Comparison of ENCODE assay signal across 14 cellular contexts in the genomic region with DNA sequence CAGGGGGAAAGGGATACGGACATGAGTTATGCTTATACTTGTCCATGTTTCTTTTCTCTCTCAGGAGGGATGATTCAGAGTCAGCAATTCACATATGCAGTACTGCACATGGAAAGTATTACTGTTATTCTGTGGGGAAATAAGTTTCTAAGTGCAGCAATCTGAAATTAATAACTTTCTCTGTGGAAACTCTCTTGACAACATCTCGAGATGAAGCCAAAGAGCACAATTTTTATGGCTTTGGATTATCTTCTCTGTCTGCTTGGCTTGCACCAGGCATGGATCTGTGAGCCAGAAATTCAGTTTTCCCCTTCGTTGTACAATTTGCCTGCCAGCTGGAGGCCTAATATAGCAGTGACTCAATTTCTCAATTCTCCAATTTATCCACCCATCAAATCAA. TPM values are rescaled to one million over a fixed set of nuclear protein-coding genes. Genes with fewer than 3 reads are reported as not detected.
DNase-seq lines count a peak whose midpoint lies in the region; ATAC-seq and TF ChIP-seq lines count a peak whose summit lies in the region.
"Had no signal": no experiment of that assay in that cellular context is flagged by ENCODE, and none has a peak within 500 bp of the region (broad histone marks: within the 10 kb centered on the region; RNA-seq: fewer than 3 reads in every experiment).

No MANE protein-coding gene starts in this region.

- TF ChIP-seq CTCF in CD8-positive, alpha-beta T cell (IDR thresholded peaks at IDR 0.05): no peak
- TF ChIP-seq CTCF in heart left ventricle (IDR thresholded peaks at IDR 0.05): no peak
- no peak for TF ChIP-seq CTCF in type B pancreatic cell (conservative IDR thresholded peaks at IDR 0.05)
- no peak for TF ChIP-seq CTCF in OCI-LY7 (conservative IDR thresholded peaks at IDR 0.05; ENCODE audit: low read length)

- no peak overlapping the region for H3K4me3 Mint-ChIP-seq in CD8-positive, alpha-beta T cell
- H3K4me3 Mint-ChIP-seq in activated T-helper 2 cell treated with anti-CD3 and anti-CD28 coated beads, Interferon-gamma antibody, Interleukin-2, Interleukin-4, amounts not matched to agents 10 μg/mL and 5 μg/mL and 100 μg/mL, durations not matched to agents 14 hours and 24 hours and 36 hours (ENCODE audit: low read depth): no peak overlapping the region
- no peak overlapping the region for H3K4me3 Mint-ChIP-seq in type B pancreatic cell
- H3K4me3 Mint-ChIP-seq: stimulated activated effector memory CD8-positive, alpha-beta T cell treated with anti-CD3 and anti-CD28 coated beads, Interleukin-12 subunit alpha, Interleukin-12 subunit beta, amount 100 ng/mL, for 72 hours had no signal

- intact Hi-C loops in CD8-positive, alpha-beta T cell (cut with DNase I, micrococcal nuclease): loop anchor here (5.0 to 10.0 kb wide), 4 partner anchors 44 to 1299 kb away; partner anchors contain the start of gene NR3C1 (in 1 of the 2)
- intact Hi-C loops in activated T-helper 2 cell treated with anti-CD3 and anti-CD28 coated beads, Interferon-gamma antibody, Interleukin-2, Interleukin-4, amounts not matched to agents 10 μg/mL and 5 μg/mL and 100 μg/mL, durations not matched to agents 14 hours and 24 hours and 36 hours (cut with micrococcal nuclease): loop anchor here (5.0 kb wide), 1 partner anchor 184 kb away; the partner anchor contains the start of gene DELE1
- intact Hi-C loops in heart left ventricle (cut with DNase I): loop anchor here in 5 of 10 donors (5.0 kb wide), 5 partner anchors 44 to 94 kb away; partner anchors contain the start of gene GNPDA1 (in 2 of the 5)
- intact Hi-C loops in OCI-LY7 (cut with micrococcal nuclease; ENCODE audit: unreplicated experiment): loop anchor here (10.0 kb wide), 1 partner anchor 781 kb away; the partner anchor contains the start of gene TAF7

- no peak overlapping the region for H3K4me3 ChIP-seq in CD8-positive, alpha-beta T cell (ENCODE audit: low read depth, low read length)
- no peak overlapping the region for H3K4me3 ChIP-seq in heart left ventricle
- no peak overlapping the region for H3K4me3 ChIP-seq in OCI-LY7 (ENCODE audit: low read depth, low read length, poor library complexity, severe bottlenecking)

- no TSS peak for BruUV-seq in OCI-LY7 (replicated peaks; lab: Mats Ljungman, UMichigan)

- H3K4me1 ChIP-seq in CD8-positive, alpha-beta T cell (ENCODE audit: insufficient read depth, low read length): peaks cover 70% of the 10 kb centered on the region
- H3K4me1 ChIP-seq in heart left ventricle (peaks cover 3 to 34% (median 17%) of the 10 kb centered on the region in 12 donors), OCI-LY7 (ENCODE audit: insufficient read depth, low read length, poor library complexity, severe bottlenecking) (peaks cover 15% of the 10 kb centered on the region)

- no peaks in the 10 kb centered on the region for H3K36me3 ChIP-seq in CD8-positive, alpha-beta T cell (ENCODE audit: insufficient read depth, low read length)
- H3K36me3 ChIP-seq in heart left ventricle (no peaks in the 10 kb centered on the region), OCI-LY7 (ENCODE audit: insufficient read depth, low read length) (peaks cover 2% of the 10 kb centered on the region; the same call in 1 of the 2 replicates)

- CTCF ChIA-PET in CD8-positive, alpha-beta T cell (lab: Charles Lee): interaction anchor here (1.1 to 2.6 kb wide), 3 partner anchors 10 to 414 kb away, joined by 3 to 7 read pairs (median 5); no protein-coding TSS in a partner anchor
- CTCF ChIA-PET in OCI-LY7 (lab: Charles Lee; ENCODE audit: unreplicated experiment): no interaction called here

- no peak overlapping the region for H3K27ac ChIP-seq in CD8-positive, alpha-beta T cell (ENCODE audit: low read depth, low read length)
- peak overlapping the region in 8 of 12 donors; percentile 27 to 99 (median 52) for H3K27ac ChIP-seq in heart left ventricle
- no peak overlapping the region for H3K27ac ChIP-seq in OCI-LY7 (ENCODE audit: low read depth, low read length, poor library complexity, severe bottlenecking)

- no peak overlapping the region for H2AFZ ChIP-seq in OCI-LY7 (ENCODE audit: low read length)

- no peaks in the 10 kb centered on the region for H3K9me2 ChIP-seq in OCI-LY7 (ENCODE audit: insufficient read depth, low read length)

- no peak overlapping the region for H3K4me2 ChIP-seq in OCI-LY7 (ENCODE audit: low read length)

- no peaks in the 10 kb centered on the region for H3K27me3 ChIP-seq in CD8-positive, alpha-beta T cell (ENCODE audit: insufficient read depth, low read length)
- no peaks in the 10 kb centered on the region for H3K27me3 ChIP-seq in heart left ventricle

- H3K9me3 ChIP-seq in CD8-positive, alpha-beta T cell (ENCODE audit: low read length): no peaks in the 10 kb centered on the region
- no peaks in the 10 kb centered on the region for H3K9me3 ChIP-seq in heart left ventricle
- no peaks in the 10 kb centered on the region for H3K9me3 ChIP-seq in OCI-LY7 (ENCODE audit: low read length)
- H3K9me3 ChIP-seq: Caco-2 had no signal

- H3K9me3 Mint-ChIP-seq in CD8-positive, alpha-beta T cell: peaks cover 2% of the 10 kb centered on the region
- H3K9me3 Mint-ChIP-seq in activated T-helper 2 cell treated with anti-CD3 and anti-CD28 coated beads, Interferon-gamma antibody, Interleukin-2, Interleukin-4, amounts not matched to agents 10 μg/mL and 5 μg/mL and 100 μg/mL, durations not matched to agents 14 hours and 24 hours and 36 hours: no peaks in the 10 kb centered on the region
- H3K9me3 Mint-ChIP-seq in type B pancreatic cell: no peaks in the 10 kb centered on the region
- H3K9me3 Mint-ChIP-seq: stimulated activated effector memory CD8-positive, alpha-beta T cell treated with anti-CD3 and anti-CD28 coated beads, Interleukin-12 subunit alpha, Interleukin-12 subunit beta, amount 100 ng/mL, for 72 hours had no signal

- DNase-seq in CD8-positive, alpha-beta T cell: no peak
- no peak for DNase-seq in activated T-helper 2 cell treated with anti-CD3 and anti-CD28 coated beads, Interferon-gamma antibody, Interleukin-2, Interleukin-4, amounts not matched to agents 10 μg/mL and 5 μg/mL and 100 μg/mL, durations not matched to agents 14 hours and 24 hours and 36 hours (ENCODE audit: low spot score)
- DNase-seq in heart left ventricle: peak in 2 of 5 donors; percentile 28 to 39
- peak; percentile 96 for DNase-seq in stromal cell of bone marrow (ENCODE audit: low read depth)
- no peak for DNase-seq in type B pancreatic cell (ENCODE audit: extremely low spot score, unreplicated experiment)
- no peak for DNase-seq in OCI-LY7 (ENCODE audit: low spot score)
- DNase-seq: Caco-2; MM.1S; NCI-H2171 treated with DMSO at 0.1 percent for 48 hours; stimulated activated CD4-positive, alpha-beta T cell treated with anti-CD3 and anti-CD28 coated beads, Interleukin-4, amount 100 ng/mL, for 1 hour; SW 1271 had no signal

- peaks cover 16% of the 10 kb centered on the region for H3K36me3 Mint-ChIP-seq in CD8-positive, alpha-beta T cell
- peaks cover 19% of the 10 kb centered on the region for H3K36me3 Mint-ChIP-seq in activated T-helper 2 cell treated with anti-CD3 and anti-CD28 coated beads, Interferon-gamma antibody, Interleukin-2, Interleukin-4, amounts not matched to agents 10 μg/mL and 5 μg/mL and 100 μg/mL, durations not matched to agents 14 hours and 24 hours and 36 hours (ENCODE audit: low read depth)
- H3K36me3 Mint-ChIP-seq in type B pancreatic cell: no peaks in the 10 kb centered on the region

- POLR2A ChIA-PET in CD8-positive, alpha-beta T cell (lab: Charles Lee): interaction anchor here (0.8 to 1.7 kb wide), 2 partner anchors 10 to 14 kb away, joined by 3 read pairs; no protein-coding TSS in a partner anchor
- POLR2A ChIA-PET in OCI-LY7 (lab: Charles Lee): no interaction called here

- 61 to 70% (median 67%) methylated on average over 3 of the region's 3 CpGs for WGBS in heart left ventricle, 4 donors

- H3K27me3 Mint-ChIP-seq in CD8-positive, alpha-beta T cell (ENCODE audit: low read depth): no peaks in the 10 kb centered on the region
- no peaks in the 10 kb centered on the region for H3K27me3 Mint-ChIP-seq in activated T-helper 2 cell treated with anti-CD3 and anti-CD28 coated beads, Interferon-gamma antibody, Interleukin-2, Interleukin-4, amounts not matched to agents 10 μg/mL and 5 μg/mL and 100 μg/mL, durations not matched to agents 14 hours and 24 hours and 36 hours (ENCODE audit: low read depth)
- no peaks in the 10 kb centered on the region for H3K27me3 Mint-ChIP-seq in type B pancreatic cell

- ATAC-seq in CD8-positive, alpha-beta T cell: no peak
- ATAC-seq in heart left ventricle: peak in 1 of 4 donors; percentile 9
- ATAC-seq in HG03159 (IDR thresholded peaks at IDR 0.05; ENCODE audit: unreplicated experiment): no peak
- ATAC-seq: activated CD4-positive, CD25-positive, alpha-beta regulatory T cell treated with anti-CD3 and anti-CD28 coated beads, Interleukin-2, amount 50 U/mL, for 24 hours; stimulated activated effector memory CD8-positive, alpha-beta T cell treated with anti-CD3 and anti-CD28 coated beads, Interleukin-12 subunit alpha, Interleukin-12 subunit beta, amount 100 ng/mL, for 72 hours had no signal

- peak overlapping the region; percentile 99 for H3K27ac Mint-ChIP-seq in CD8-positive, alpha-beta T cell
- H3K27ac Mint-ChIP-seq in activated T-helper 2 cell treated with anti-CD3 and anti-CD28 coated beads, Interferon-gamma antibody, Interleukin-2, Interleukin-4, amounts not matched to agents 10 μg/mL and 5 μg/mL and 100 μg/mL, durations not matched to agents 14 hours and 24 hours and 36 hours: peak overlapping the region; percentile 40
- no peak overlapping the region for H3K27ac Mint-ChIP-seq in type B pancreatic cell
- H3K27ac Mint-ChIP-seq: stimulated activated effector memory CD8-positive, alpha-beta T cell treated with anti-CD3 and anti-CD28 coated beads, Interleukin-12 subunit alpha, Interleukin-12 subunit beta, amount 100 ng/mL, for 72 hours had no signal

- H4K20me1 ChIP-seq in OCI-LY7 (ENCODE audit: insufficient read depth, low read length): no peaks in the 10 kb centered on the region

- peaks cover 19% of the 10 kb centered on the region for H3K79me2 ChIP-seq in OCI-LY7 (ENCODE audit: insufficient read depth, low read depth, low read length)

- no peak for TF ChIP-seq POLR2A in heart left ventricle (IDR thresholded peaks at IDR 0.05)

- peaks cover 65% of the 10 kb centered on the region for H3K4me1 Mint-ChIP-seq in CD8-positive, alpha-beta T cell (ENCODE audit: low read depth)
- H3K4me1 Mint-ChIP-seq in activated T-helper 2 cell treated with anti-CD3 and anti-CD28 coated beads, Interferon-gamma antibody, Interleukin-2, Interleukin-4, amounts not matched to agents 10 μg/mL and 5 μg/mL and 100 μg/mL, durations not matched to agents 14 hours and 24 hours and 36 hours (ENCODE audit: low read depth): peaks cover 45% of the 10 kb centered on the region
- H3K4me1 Mint-ChIP-seq in type B pancreatic cell (ENCODE audit: unreplicated experiment): peaks cover 19% of the 10 kb centered on the region

RNA-seq across cellular contexts. Expression of gene NDFIP1, which starts 2.5 kb away (rescaled TPM):
- 100 to 1,000 TPM; 156 to 167 TPM for total RNA-seq in CD8-positive, alpha-beta T cell
- 118 and 121 TPM in 2 replicates for total RNA-seq in activated T-helper 2 cell treated with anti-CD3 and anti-CD28 coated beads, Interferon-gamma antibody, Interleukin-2, Interleukin-4, amounts not matched to agents 10 μg/mL and 5 μg/mL and 100 μg/mL, durations not matched to agents 14 hours and 24 hours and 36 hours
- total RNA-seq in heart left ventricle: 10 to 100 TPM; 51.4 to 69.3 (median 62.1) TPM
- polyA plus RNA-seq in heart left ventricle: 10 to 100 TPM; 26.6 to 49.8 TPM
- total RNA-seq in type B pancreatic cell (ENCODE audit: low replicate concordance): 57.7 and 59.3 TPM in 2 replicates
- total RNA-seq in OCI-LY7 (2014; rRNA removed; shearing (Covaris generic)): 15.4 and 18.7 TPM in 2 replicates
- total RNA-seq in OCI-LY7 (2022): 33.1 and 37.4 TPM in 2 replicates

Comparison
In these comparisons a context has a peak if more than half of its experiments do, and no peak if none do; other contexts are left out.
1. H3K27ac ChIP-seq: peak in heart left ventricle (8 of 12); none in CD8-positive, alpha-beta T cell (single experiment) and OCI-LY7 (single experiment).